23 cellular contexts compared by ENCODE assay signal in genomic region chr14:71702799-71703198, GRCh38.
DNase-seq lines count a peak whose midpoint lies in the region; ATAC-seq and TF ChIP-seq lines count a peak whose summit lies in the region.
"Had no signal": no experiment of that assay in that cellular context is flagged by ENCODE, and none has a peak within 500 bp of the region (broad histone marks: within the 10 kb centered on the region; RNA-seq: fewer than 3 reads in every experiment).

No MANE protein-coding gene starts in this region.

- H3K4me1 Mint-ChIP-seq in brain: peaks cover 45% of the 10 kb centered on the region
- H3K4me1 Mint-ChIP-seq in nephron progenitor cell: peaks cover 17% of the 10 kb centered on the region
- H3K4me1 Mint-ChIP-seq: stimulated activated memory B cell treated with anti-CD40 and anti-IgM and Interleukin-4, amounts not matched to agents 10 μg/mL and 1 μg/mL and 100 μg/mL, for 72 hours had no signal

- ATAC-seq in GM18909 (IDR thresholded peaks at IDR 0.05; ENCODE audit: poor library complexity, unreplicated experiment): no peak
- ATAC-seq: right lobe of liver; stimulated activated memory B cell treated with anti-CD40 and anti-IgM and Interleukin-4, amounts not matched to agents 10 μg/mL and 1 μg/mL and 100 μg/mL, for 72 hours had no signal

- H3K36me3 Mint-ChIP-seq in brain (peaks cover 22% of the 10 kb centered on the region), nephron progenitor cell (ENCODE audit: low read depth) (peaks cover 41% of the 10 kb centered on the region)

- H3K27me3 Mint-ChIP-seq in brain (no peaks in the 10 kb centered on the region), nephron progenitor cell (ENCODE audit: low read depth, poor library complexity) (no peaks in the 10 kb centered on the region)
- H3K27me3 Mint-ChIP-seq: activated T-cell treated with anti-CD3 and anti-CD28 coated beads, Interleukin-2, amount 50 U/mL, for 24 hours; CD4-positive, CD25-positive, alpha-beta regulatory T cell; stimulated activated memory B cell treated with anti-CD40 and anti-IgM and Interleukin-4, amounts not matched to agents 10 μg/mL and 1 μg/mL and 100 μg/mL, for 72 hours had no signal

- H3K27ac ChIP-seq in KOPT-K1 (ENCODE audit: low read depth, low read length, poor library complexity, severe bottlenecking): peak overlapping the region; percentile 58
- H3K27ac ChIP-seq: 22Rv1, right lobe of liver had no signal

- no peaks in the 10 kb centered on the region for H3K9me3 ChIP-seq in KOPT-K1 (ENCODE audit: insufficient read depth, low read length, poor library complexity, severe bottlenecking)
- H3K9me3 ChIP-seq: esophagus squamous epithelium, HAP-1, right lobe of liver had no signal

- H3K4me3 Mint-ChIP-seq in brain (peak overlapping the region in 2 of 5 experiments; percentile 7 to 67), nephron progenitor cell (no peak overlapping the region)
- H3K4me3 Mint-ChIP-seq: activated T-cell treated with anti-CD3 and anti-CD28 coated beads, Interleukin-2, amount 50 U/mL, for 24 hours; CD4-positive, CD25-positive, alpha-beta regulatory T cell; stimulated activated memory B cell treated with anti-CD40 and anti-IgM and Interleukin-4, amounts not matched to agents 10 μg/mL and 1 μg/mL and 100 μg/mL, for 72 hours had no signal

- DNase-seq in DMS 273 (lab: John Stamatoyannopoulos, UW; ENCODE audit: unreplicated experiment) (peak; percentile 21), DMS 273 treated with DMSO at 0.1 percent for 48 hours (lab: John Stamatoyannopoulos, UW) (no peak), nephron progenitor cell (no peak), COR-L47 (lab: John Stamatoyannopoulos, UW) (no peak), EL (no peak)
- DNase-seq: activated CD4-positive, alpha-beta T cell treated with anti-CD3 and anti-CD28 coated beads for 4 hours; activated naive CD4-positive, alpha-beta T cell; activated T-cell treated with anti-CD3 and anti-CD28 coated beads, Interleukin-2, amount 50 U/mL, for 24 hours; CD4-positive, CD25-positive, alpha-beta regulatory T cell; cortex of kidney; esophagus squamous epithelium; kidney glomerular epithelial cell; NCI-H1092 treated with DMSO at 0.1 percent for 48 hours; NCI-H187; right lobe of liver; RPMI8226; stimulated activated CD4-positive, alpha-beta T cell treated with anti-CD3 and anti-CD28 coated beads, Interleukin-4, amount 100 ng/mL, for 24 hours had no signal

- H3K27ac Mint-ChIP-seq in brain: peak overlapping the region in 4 of 5 experiments; percentile 86 to 98 (median 90)
- H3K27ac Mint-ChIP-seq in nephron progenitor cell: peak overlapping the region; percentile 86
- H3K27ac Mint-ChIP-seq: activated T-cell treated with anti-CD3 and anti-CD28 coated beads, Interleukin-2, amount 50 U/mL, for 24 hours; stimulated activated memory B cell treated with anti-CD40 and anti-IgM and Interleukin-4, amounts not matched to agents 10 μg/mL and 1 μg/mL and 100 μg/mL, for 72 hours had no signal

- no peak for TF ChIP-seq CTCF in brain (conservative IDR thresholded peaks at IDR 0.05)
- TF ChIP-seq CTCF in nephron progenitor cell (IDR thresholded peaks at IDR 0.05): no peak

- H3K36me3 ChIP-seq in KOPT-K1 (ENCODE audit: insufficient read depth, low read length): peaks cover 17% of the 10 kb centered on the region; the same call in 1 of the 2 replicates
- H3K36me3 ChIP-seq: HAP-1 had no signal

- H3K9me3 Mint-ChIP-seq in brain (no peaks in the 10 kb centered on the region), nephron progenitor cell (no peaks in the 10 kb centered on the region)
- H3K9me3 Mint-ChIP-seq: activated T-cell treated with anti-CD3 and anti-CD28 coated beads, Interleukin-2, amount 50 U/mL, for 24 hours; CD4-positive, CD25-positive, alpha-beta regulatory T cell; stimulated activated memory B cell treated with anti-CD40 and anti-IgM and Interleukin-4, amounts not matched to agents 10 μg/mL and 1 μg/mL and 100 μg/mL, for 72 hours had no signal
